In genomic region chr18:23650963-23651927, GRCh38 we compare ENCODE assay signal across 12 cellular contexts.
A peak's percentile ranks its signal among the peaks of the same experiment; 100 is the strongest.
DNase-seq lines count a peak whose midpoint lies in the region; ATAC-seq, FAIRE-seq and TF ChIP-seq lines count a peak whose summit lies in the region.
"Had no signal": no experiment of that assay in that cellular context is flagged by ENCODE, and none has a peak within 500 bp of the region (broad histone marks: within the 10 kb centered on the region; RNA-seq: fewer than 3 reads in every experiment).

No MANE protein-coding gene starts in this region.

- H3K4me3 ChIP-seq in fibroblast of mammary gland (ENCODE audit: control insufficient read depth, low read depth, low read length) (no peak overlapping the region), skeletal muscle cell (ENCODE audit: low read depth, low read length) (no peak overlapping the region)
- H3K4me3 ChIP-seq: smooth muscle cell had no signal

- FAIRE-seq in RCC 7860 (lab: Jason Lieb, UNC), result no peak
- FAIRE-seq: colon had no signal

- no peak for ATAC-seq in HG03159 (IDR thresholded peaks at IDR 0.05; ENCODE audit: unreplicated experiment)
- ATAC-seq: stimulated activated naive CD8-positive, alpha-beta T cell treated with anti-CD3 and anti-CD28 coated beads, Interleukin-15, amount 100 ng/mL, for 72 hours had no signal

- no peak for TF ChIP-seq CTCF in fibroblast of mammary gland (conservative IDR thresholded peaks at IDR 0.05; ENCODE audit: control insufficient read depth, insufficient read depth, low read depth, low read length)

- DNase-seq in HCEC 1CT (peak; percentile 94), RCC 7860 (ENCODE audit: low spot score) (peak; percentile 39), fibroblast of mammary gland (ENCODE audit: low read depth) (peak; percentile 95), skeletal muscle cell (ENCODE audit: low read depth) (peak; percentile 79), medulla oblongata (ENCODE audit: extremely low spot score) (no peak), SKM-1 (lab: John Stamatoyannopoulos, UW; ENCODE audit: unreplicated experiment) (no peak)
- DNase-seq: islet precursor cell; NCI-H1436 treated with DMSO at 0.1 percent for 48 hours; stimulated activated naive CD8-positive, alpha-beta T cell treated with anti-CD3 and anti-CD28 coated beads, Interleukin-15, amount 100 ng/mL, for 72 hours had no signal

Comparison
In these comparisons a context has a peak if more than half of its experiments do, and no peak if none do; other contexts are left out.
1. DNase-seq: peak in HCEC 1CT (single experiment), RCC 7860 (single experiment), fibroblast of mammary gland (single experiment) and skeletal muscle cell (single experiment); none in medulla oblongata (single experiment) and SKM-1 (single experiment).